In the genomic region with DNA sequence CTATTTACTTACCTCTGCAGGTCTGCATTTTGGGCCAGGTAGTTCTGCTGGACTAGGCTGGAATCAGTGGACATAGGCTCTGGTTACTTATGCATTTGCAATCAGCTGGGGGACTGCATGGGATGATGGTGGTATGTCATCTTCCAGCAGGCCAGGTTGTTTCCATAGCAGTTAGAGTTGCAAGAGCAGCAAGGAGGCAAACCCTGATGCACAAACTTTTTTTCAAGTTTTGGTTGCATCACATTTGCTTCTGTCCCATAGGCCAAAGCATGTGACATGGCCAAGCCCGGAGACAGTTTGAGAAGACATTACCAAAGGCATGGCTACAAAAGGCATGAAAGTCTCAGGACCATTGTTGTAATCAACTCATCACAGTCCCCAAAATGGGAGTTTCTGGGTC, we compare ENCODE assay signal across 1 cellular context.
TF ChIP-seq lines count a peak whose summit lies in the region.

No MANE protein-coding gene starts in this region.

TF ChIP-seq in K562, 482 proteins besides CTCF, POLR2A, EP300 and RAD21 (continued from another document):
- TF ChIP-seq RB1 (IDR thresholded peaks at IDR 0.05; ENCODE audit: low read depth), result no peak
- TF ChIP-seq, protein P1, sequence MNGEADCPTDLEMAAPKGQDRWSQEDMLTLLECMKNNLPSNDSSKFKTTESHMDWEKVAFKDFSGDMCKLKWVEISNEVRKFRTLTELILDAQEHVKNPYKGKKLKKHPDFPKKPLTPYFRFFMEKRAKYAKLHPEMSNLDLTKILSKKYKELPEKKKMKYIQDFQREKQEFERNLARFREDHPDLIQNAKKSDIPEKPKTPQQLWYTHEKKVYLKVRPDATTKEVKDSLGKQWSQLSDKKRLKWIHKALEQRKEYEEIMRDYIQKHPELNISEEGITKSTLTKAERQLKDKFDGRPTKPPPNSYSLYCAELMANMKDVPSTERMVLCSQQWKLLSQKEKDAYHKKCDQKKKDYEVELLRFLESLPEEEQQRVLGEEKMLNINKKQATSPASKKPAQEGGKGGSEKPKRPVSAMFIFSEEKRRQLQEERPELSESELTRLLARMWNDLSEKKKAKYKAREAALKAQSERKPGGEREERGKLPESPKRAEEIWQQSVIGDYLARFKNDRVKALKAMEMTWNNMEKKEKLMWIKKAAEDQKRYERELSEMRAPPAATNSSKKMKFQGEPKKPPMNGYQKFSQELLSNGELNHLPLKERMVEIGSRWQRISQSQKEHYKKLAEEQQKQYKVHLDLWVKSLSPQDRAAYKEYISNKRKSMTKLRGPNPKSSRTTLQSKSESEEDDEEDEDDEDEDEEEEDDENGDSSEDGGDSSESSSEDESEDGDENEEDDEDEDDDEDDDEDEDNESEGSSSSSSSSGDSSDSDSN (IDR thresholded peaks at IDR 0.05; ENCODE audit: borderline replicate concordance in 1 of 2, low read depth in 2 of 2, low read length in 2 of 2), result no peak
